Comparison of ENCODE assay signal across 14 cellular contexts in genomic region chr12:52120951-52121847, GRCh38. TPM values are rescaled to one million over a fixed set of nuclear protein-coding genes. Genes with fewer than 3 reads are reported as not detected.
DNase-seq lines count a peak whose midpoint lies in the region; ATAC-seq and TF ChIP-seq lines count a peak whose summit lies in the region.
"Had no signal": no experiment of that assay in that cellular context is flagged by ENCODE, and none has a peak within 500 bp of the region (broad histone marks: within the 10 kb centered on the region; RNA-seq: fewer than 3 reads in every experiment).

No MANE protein-coding gene starts in this region.

- no peak overlapping the region for H3K4me3 Mint-ChIP-seq in type B pancreatic cell
- H3K4me3 Mint-ChIP-seq: activated CD4-positive, alpha-beta T cell treated with anti-CD3 and anti-CD28 coated beads for 36 hours; activated naive CD8-positive, alpha-beta T cell treated with anti-CD3 and anti-CD28 coated beads, Interleukin-2, amount 10 ng/mL, durations not matched to agents 7 days and 5 days had no signal

- H3K27ac ChIP-seq in mammary epithelial cell (ENCODE audit: insufficient read depth, low read depth, low read length), result no peak overlapping the region
- no peak overlapping the region for H3K27ac ChIP-seq in breast epithelium
- H3K27ac ChIP-seq in fibroblast of lung (ENCODE audit: insufficient read depth, low read length), result no peak overlapping the region
- H3K27ac ChIP-seq: HL-60 had no signal

- no TSS peak for BruUV-seq in mammary epithelial cell (replicated peaks; lab: Mats Ljungman, UMichigan)

- no peaks in the 10 kb centered on the region for H3K9me3 Mint-ChIP-seq in type B pancreatic cell
- H3K9me3 Mint-ChIP-seq: activated naive CD8-positive, alpha-beta T cell treated with anti-CD3 and anti-CD28 coated beads, Interleukin-2, amount 10 ng/mL, durations not matched to agents 7 days and 5 days had no signal

- intact Hi-C loops in mammary epithelial cell (cut with micrococcal nuclease), result loop anchor here (1.0 to 10.0 kb wide), 3 partner anchors 96 to 226 kb away; no protein-coding TSS in a partner anchor
- intact Hi-C loops in breast epithelium (cut with DNase I; ENCODE audit: low total_unique reads), result no loop called here

- no peaks in the 10 kb centered on the region for H3K27me3 ChIP-seq in mammary epithelial cell (ENCODE audit: insufficient read depth, low read length)
- no peaks in the 10 kb centered on the region for H3K27me3 ChIP-seq in breast epithelium
- H3K27me3 ChIP-seq in NT2/D1 (ENCODE audit: insufficient read depth, insufficient read length), result no peaks in the 10 kb centered on the region
- peaks cover 7% of the 10 kb centered on the region for H3K27me3 ChIP-seq in fibroblast of lung (ENCODE audit: control insufficient read depth, insufficient read depth, low read length)

- H4K20me1 ChIP-seq in mammary epithelial cell (ENCODE audit: insufficient read depth, low read length) (no peaks in the 10 kb centered on the region), fibroblast of lung (ENCODE audit: control insufficient read depth, extremely low read depth, insufficient read depth, low read length) (no peaks in the 10 kb centered on the region)

- no peak for TF ChIP-seq CTCF in mammary epithelial cell (conservative IDR thresholded peaks at IDR 0.05 in 1 of 2, IDR thresholded peaks at IDR 0.05 in 1 of 2; ENCODE audit: extremely low read depth in 1 of 2, insufficient read depth in 1 of 2, low read depth in 1 of 2, low read length in 2 of 2)
- no peak for TF ChIP-seq CTCF in breast epithelium (IDR thresholded peaks at IDR 0.05)
- no peak for TF ChIP-seq CTCF in fibroblast of lung (conservative IDR thresholded peaks at IDR 0.05 in 1 of 2, IDR thresholded peaks at IDR 0.05 in 1 of 2; ENCODE audit: low read depth in 1 of 2, low read length in 2 of 2)
- TF ChIP-seq CTCF in type B pancreatic cell (conservative IDR thresholded peaks at IDR 0.05), result no peak

- H3K9ac ChIP-seq in mammary epithelial cell (ENCODE audit: insufficient read depth, low read length) (no peak overlapping the region), NT2/D1 (ENCODE audit: insufficient read length, low read depth) (peak overlapping the region; percentile 12), fibroblast of lung (ENCODE audit: insufficient read depth, low read length) (peak overlapping the region; percentile 30)

- H3K36me3 ChIP-seq in mammary epithelial cell (ENCODE audit: insufficient read depth, low read length), result no peaks in the 10 kb centered on the region
- no peaks in the 10 kb centered on the region for H3K36me3 ChIP-seq in breast epithelium
- H3K36me3 ChIP-seq in NT2/D1 (ENCODE audit: insufficient read depth, insufficient read length, low read length), result no peaks in the 10 kb centered on the region
- H3K36me3 ChIP-seq in fibroblast of lung (ENCODE audit: control insufficient read depth, insufficient read depth, low read length), result no peaks in the 10 kb centered on the region
- H3K36me3 ChIP-seq: heart left ventricle had no signal

- peak overlapping the region; percentile 51 for H3K27ac Mint-ChIP-seq in type B pancreatic cell
- H3K27ac Mint-ChIP-seq: activated CD4-positive, alpha-beta T cell treated with anti-CD3 and anti-CD28 coated beads for 36 hours; activated naive CD8-positive, alpha-beta T cell treated with anti-CD3 and anti-CD28 coated beads, Interleukin-2, amount 10 ng/mL, durations not matched to agents 7 days and 5 days had no signal

- WGBS in mammary epithelial cell (ENCODE audit: low coverage, missing lambda C conversion rate), result 54% methylated on average over 17 of the region's 20 CpGs

- no peaks in the 10 kb centered on the region for H3K36me3 Mint-ChIP-seq in type B pancreatic cell
- H3K36me3 Mint-ChIP-seq: activated naive CD8-positive, alpha-beta T cell treated with anti-CD3 and anti-CD28 coated beads, Interleukin-2, amount 10 ng/mL, durations not matched to agents 7 days and 5 days had no signal

- H3K9me3 ChIP-seq in mammary epithelial cell (replicated peaks; ENCODE audit: insufficient read depth, low read length) (no peaks in the 10 kb centered on the region), breast epithelium (no peaks in the 10 kb centered on the region), NT2/D1 (ENCODE audit: insufficient read depth, low read length) (no peaks in the 10 kb centered on the region), fibroblast of lung (ENCODE audit: control insufficient read depth, insufficient read depth, low read depth, low read length) (no peaks in the 10 kb centered on the region)
- H3K9me3 ChIP-seq: heart left ventricle had no signal

- H3K27me3 Mint-ChIP-seq in type B pancreatic cell, result peaks cover 11% of the 10 kb centered on the region

- H3K4me1 Mint-ChIP-seq in type B pancreatic cell (ENCODE audit: unreplicated experiment), result peaks cover 10% of the 10 kb centered on the region

- no peaks in the 10 kb centered on the region for H3K79me2 ChIP-seq in mammary epithelial cell (ENCODE audit: insufficient read depth, low read length)
- no peaks in the 10 kb centered on the region for H3K79me2 ChIP-seq in fibroblast of lung (ENCODE audit: control insufficient read depth, insufficient read depth, low read length)

- DNase-seq in mammary epithelial cell (peak; percentile 38), breast epithelium (ENCODE audit: low spot score in 2 of 2) (no peak), NT2/D1 (ENCODE audit: low read depth, low spot score) (no peak), fibroblast of lung (ENCODE audit: low read depth in 2 of 2) (peak in 1 of 2 donors; percentile 46), type B pancreatic cell (ENCODE audit: extremely low spot score, unreplicated experiment) (no peak), SHP77 treated with DMSO at 0.1 percent for 48 hours (lab: John Stamatoyannopoulos, UW) (no peak), OCI-M2 (lab: John Stamatoyannopoulos, UW; ENCODE audit: unreplicated experiment) (no peak)
- DNase-seq: NCI-H187 treated with DMSO at 0.1 percent for 48 hours had no signal

- dilution Hi-C loops in mammary epithelial cell (cut with HindIII; ENCODE audit: low sequenced_read_pairs), result no loop called here

- H3K4me1 ChIP-seq in mammary epithelial cell (ENCODE audit: insufficient read depth, low read length), result peaks cover 11% of the 10 kb centered on the region
- H3K4me1 ChIP-seq in breast epithelium, result peaks cover 0 to 6% of the 10 kb centered on the region in 2 donors
- H3K4me1 ChIP-seq in NT2/D1 (ENCODE audit: insufficient read depth, insufficient read length), result peaks cover 43% of the 10 kb centered on the region
- H3K4me1 ChIP-seq in fibroblast of lung (ENCODE audit: control insufficient read depth, extremely low read depth, insufficient read depth, low read length), result peaks cover 3% of the 10 kb centered on the region

- ATAC-seq in HG03039 (IDR thresholded peaks at IDR 0.05; ENCODE audit: unreplicated experiment), result no peak
- ATAC-seq: activated CD4-positive, alpha-beta T cell treated with anti-CD3 and anti-CD28 coated beads for 36 hours had no signal

- in situ Hi-C loops in mammary epithelial cell (cut with MboI; ENCODE audit: low sequenced_read_pairs in 2 of 2), result no loop called here

- CTCF ChIA-PET in mammary epithelial cell (lab: Charles Lee; ENCODE audit: low non-redundant PET), result interaction anchor here (0.5 to 0.7 kb wide), 3 partner anchors 95 to 443 kb away, joined by 3 to 8 read pairs (median 3); no protein-coding TSS in a partner anchor

- TF ChIP-seq POLR2A in breast epithelium (IDR thresholded peaks at IDR 0.05), result no peak

- H3K4me2 ChIP-seq in mammary epithelial cell (ENCODE audit: insufficient read depth, low read depth, low read length) (no peak overlapping the region), fibroblast of lung (ENCODE audit: extremely low read depth, insufficient read depth, low read length) (peak overlapping the region; percentile 35)

- H2AFZ ChIP-seq in mammary epithelial cell (ENCODE audit: low read depth, low read length) (no peak overlapping the region), fibroblast of lung (ENCODE audit: low read length) (no peak overlapping the region)

- H3K4me3 ChIP-seq in mammary epithelial cell (replicated peaks in 1 of 3; ENCODE audit: insufficient read depth in 1 of 3, low read depth in 2 of 3, low read length in 3 of 3) (no peak overlapping the region), breast epithelium (no peak overlapping the region), NT2/D1 (ENCODE audit: insufficient read length, low read depth) (no peak overlapping the region), fibroblast of lung (replicated peaks in 1 of 4; ENCODE audit: control extremely low read depth in 1 of 4, insufficient read depth in 1 of 4, low read depth in 3 of 4, low read length in 4 of 4) (no peak overlapping the region)
- H3K4me3 ChIP-seq: heart left ventricle had no signal

RNA-seq across cellular contexts. Expression of gene SMIM41, which starts 41.7 kb away (rescaled TPM):
- total RNA-seq in mammary epithelial cell (under 1 TPM in 1 of 2 donors, not detected in 1; 0.17 TPM), breast epithelium (1 to 10 TPM in 1 of 3 donors, not detected in 2; 1.3 TPM), fibroblast of lung (2.0 and 2.1 TPM in 2 replicates), type B pancreatic cell (ENCODE audit: low replicate concordance) (not detected in 2 replicates)
- polyA plus RNA-seq in mammary epithelial cell (not detected), fibroblast of lung (1.9 and 4.8 TPM in 2 replicates)
- polyA minus RNA-seq in mammary epithelial cell (not detected), fibroblast of lung (ENCODE audit: low replicate concordance) (not detected in 2 replicates)
- 1.5 and 2.8 TPM in 2 replicates for polyA plus RNA-seq in fibroblast of lung (2012)
- total RNA-seq: activated CD4-positive, alpha-beta T cell treated with anti-CD3 and anti-CD28 coated beads for 36 hours; activated naive CD8-positive, alpha-beta T cell treated with anti-CD3 and anti-CD28 coated beads, Interleukin-2, amount 10 ng/mL, durations not matched to agents 7 days and 5 days; left lobe of liver had no signal

RNA-seq across cellular contexts. Expression of gene ATG101, which starts 51.4 kb away (rescaled TPM):
- total RNA-seq in mammary epithelial cell (10 to 100 TPM; 44.8 to 59.4 TPM), breast epithelium (10 to 100 TPM; 35.0 to 54.2 (median 39.7) TPM), fibroblast of lung (90.3 and 103 TPM in 2 replicates), type B pancreatic cell (ENCODE audit: low replicate concordance) (35.7 and 48.7 TPM in 2 replicates)
- polyA plus RNA-seq in mammary epithelial cell (90.8 TPM), fibroblast of lung (82.2 and 82.9 TPM in 2 replicates)
- polyA minus RNA-seq in mammary epithelial cell (36.4 TPM), fibroblast of lung (ENCODE audit: low replicate concordance) (109 and 186 TPM in 2 replicates)
- 78.1 and 79.9 TPM in 2 replicates for polyA plus RNA-seq in fibroblast of lung (2012)
